In the genomic region with DNA sequence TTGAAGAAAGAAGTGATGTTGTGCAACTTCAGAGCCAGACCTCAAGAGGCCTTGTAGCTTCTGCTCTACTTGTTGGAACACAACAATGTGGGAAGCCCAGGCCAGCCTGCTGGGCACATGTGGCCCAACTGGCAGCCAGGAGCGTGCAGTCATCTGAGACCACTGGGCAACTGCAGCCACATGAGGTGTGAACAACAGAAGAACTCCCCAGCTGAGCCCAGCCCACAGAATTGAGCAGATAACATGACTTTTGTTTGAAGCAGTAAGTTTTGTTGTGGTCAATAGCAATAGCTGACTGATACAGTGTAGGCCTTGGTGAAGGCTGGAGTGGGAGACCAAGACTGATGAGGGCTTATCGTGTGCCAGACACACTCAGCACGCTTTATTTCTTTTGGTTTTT, we compare ENCODE assay signal across 2 cellular contexts.
A peak's percentile ranks its signal among the peaks of the same experiment; 100 is the strongest.
TF ChIP-seq lines count a peak whose summit lies in the region.

No MANE protein-coding gene starts in this region.

TF ChIP-seq in HepG2, 621 proteins besides CTCF, POLR2A, EP300 and RAD21:
- peak; percentile 95 for TF ChIP-seq ZNF331 (CRISPR knock-in tag; IDR thresholded peaks at IDR 0.05)
- TF ChIP-seq ZFX (CRISPR knock-in tag; IDR thresholded peaks at IDR 0.05; ENCODE audit: low read depth), result no peak
- TF ChIP-seq RFX5 (IDR thresholded peaks at IDR 0.05; ENCODE audit: low read depth, low read length), result no peak
- TF ChIP-seq GLI4 (CRISPR knock-in tag; IDR thresholded peaks at IDR 0.05; ENCODE audit: borderline replicate concordance), result no peak
- TF ChIP-seq ZBTB3 (CRISPR knock-in tag; IDR thresholded peaks at IDR 0.05; ENCODE audit: borderline replicate concordance, low read depth), result no peak
- TF ChIP-seq MYC (CRISPR knock-in tag; IDR thresholded peaks at IDR 0.05; ENCODE audit: borderline replicate concordance), result no peak
- TF ChIP-seq, protein P1, sequence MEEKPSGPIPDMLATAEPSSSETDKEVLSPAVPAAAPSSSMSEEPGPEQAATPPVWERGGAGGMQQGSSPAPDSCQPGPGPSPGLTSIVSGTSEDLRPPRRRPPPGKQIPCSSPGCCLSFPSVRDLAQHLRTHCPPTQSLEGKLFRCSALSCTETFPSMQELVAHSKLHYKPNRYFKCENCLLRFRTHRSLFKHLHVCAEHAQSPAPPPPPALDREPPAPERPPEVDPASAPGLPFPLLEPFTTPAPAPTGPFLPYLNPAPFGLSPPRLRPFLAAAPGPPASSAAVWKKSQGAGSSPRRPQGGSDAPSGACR (CRISPR knock-in tag; IDR thresholded peaks at IDR 0.05), result no peak
- TF ChIP-seq NCOA1 (CRISPR knock-in tag; IDR thresholded peaks at IDR 0.05), result no peak
- TF ChIP-seq CEBPB (IDR thresholded peaks at IDR 0.05; ENCODE audit: borderline replicate concordance, low read depth, low read length), result peak; percentile 47; the same call in 1 of the 2 replicates
TF ChIP-seq in HepG2: peak in this region for 2.

TF ChIP-seq in K562, 482 proteins besides CTCF, POLR2A, EP300 and RAD21:
- TF ChIP-seq, protein P2, sequence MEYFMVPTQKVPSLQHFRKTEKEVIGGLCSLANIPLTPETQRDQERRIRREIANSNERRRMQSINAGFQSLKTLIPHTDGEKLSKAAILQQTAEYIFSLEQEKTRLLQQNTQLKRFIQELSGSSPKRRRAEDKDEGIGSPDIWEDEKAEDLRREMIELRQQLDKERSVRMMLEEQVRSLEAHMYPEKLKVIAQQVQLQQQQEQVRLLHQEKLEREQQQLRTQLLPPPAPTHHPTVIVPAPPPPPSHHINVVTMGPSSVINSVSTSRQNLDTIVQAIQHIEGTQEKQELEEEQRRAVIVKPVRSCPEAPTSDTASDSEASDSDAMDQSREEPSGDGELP (CRISPR knock-in tag; IDR thresholded peaks at IDR 0.05; ENCODE audit: borderline replicate concordance), result peak; percentile 40; the same call in 1 of the 2 replicates
- TF ChIP-seq ZNF561 (CRISPR knock-in tag; conservative IDR thresholded peaks at IDR 0.05), result no peak
